Comparison of ENCODE assay signal across 19 cellular contexts in genomic region chr14:53938126-53938671, GRCh38. TPM values are rescaled to one million over a fixed set of nuclear protein-coding genes. Genes with fewer than 3 reads are reported as not detected.
A peak's percentile ranks its signal among the peaks of the same experiment; 100 is the strongest.
DNase-seq lines count a peak whose midpoint lies in the region; ATAC-seq and TF ChIP-seq lines count a peak whose summit lies in the region.
"Had no signal": no experiment of that assay in that cellular context is flagged by ENCODE, and none has a peak within 500 bp of the region (broad histone marks: within the 10 kb centered on the region; RNA-seq: fewer than 3 reads in every experiment).

No MANE protein-coding gene starts in this region.

- no peaks in the 10 kb centered on the region for H3K27me3 ChIP-seq in adipocyte (replicated peaks; ENCODE audit: control insufficient read depth, insufficient read depth, low read length)
- H3K27me3 ChIP-seq: BLaER1 treated with 17β-estradiol and CSF1 and Interleukin-3, amounts not matched to agents 10 nM and 100 nM had no signal

- H3K36me3 ChIP-seq in adipocyte (ENCODE audit: control insufficient read depth, insufficient read depth, low read length, severe bottlenecking): no peaks in the 10 kb centered on the region
- H3K36me3 ChIP-seq: BLaER1 treated with 17β-estradiol and CSF1 and Interleukin-3, amounts not matched to agents 10 nM and 100 nM had no signal

- no peaks in the 10 kb centered on the region for H3K4me1 ChIP-seq in adipocyte (ENCODE audit: control insufficient read depth, insufficient read depth, low read length)

- H3K27me3 Mint-ChIP-seq in type B pancreatic cell: no peaks in the 10 kb centered on the region

- peaks cover 9% of the 10 kb centered on the region for H3K4me1 Mint-ChIP-seq in type B pancreatic cell (ENCODE audit: unreplicated experiment)
- H3K4me1 Mint-ChIP-seq: B cell; CD4-positive, CD25-positive, alpha-beta regulatory T cell; CD8-positive, alpha-beta memory T cell had no signal

- H3K9me3 ChIP-seq in adipocyte (ENCODE audit: control insufficient read depth, low read length): no peaks in the 10 kb centered on the region

- no peak for TF ChIP-seq CTCF in type B pancreatic cell (conservative IDR thresholded peaks at IDR 0.05)

- no peaks in the 10 kb centered on the region for H3K36me3 Mint-ChIP-seq in type B pancreatic cell
- H3K36me3 Mint-ChIP-seq: CD4-positive, CD25-positive, alpha-beta regulatory T cell; CD8-positive, alpha-beta memory T cell had no signal

- DNase-seq in ELR (ENCODE audit: low read depth) (peak; percentile 18), LoVo (ENCODE audit: low spot score) (peak; percentile 37), adipocyte (ENCODE audit: low read depth) (peak; percentile 42), NCI-H69 (lab: John Stamatoyannopoulos, UW) (no peak), type B pancreatic cell (ENCODE audit: extremely low spot score, unreplicated experiment) (no peak), GM03348 (ENCODE audit: low spot score) (no peak)
- DNase-seq: CD4-positive, CD25-positive, alpha-beta regulatory T cell; CD8-positive, alpha-beta memory T cell; COR-L47; DMS 273 treated with DMSO at 0.1 percent for 48 hours; DMS53; DND-41; GF-D8; H9 had no signal

- peaks cover 9% of the 10 kb centered on the region for H3K9me3 Mint-ChIP-seq in type B pancreatic cell
- H3K9me3 Mint-ChIP-seq: H9 had no signal

- H3K4me3 ChIP-seq in adipocyte (ENCODE audit: low read length): no peak overlapping the region
- H3K4me3 ChIP-seq: BLaER1 treated with 17β-estradiol and CSF1 and Interleukin-3, amounts not matched to agents 10 nM and 100 nM; GM12878 had no signal

- H3K9ac ChIP-seq in adipocyte (ENCODE audit: low read length): no peak overlapping the region
- H3K9ac ChIP-seq: BLaER1 treated with 17β-estradiol and CSF1 and Interleukin-3, amounts not matched to agents 10 nM and 100 nM; KMS-11 had no signal

- no peak for ATAC-seq in GM18519 (IDR thresholded peaks at IDR 0.05; ENCODE audit: low FRiP score, unreplicated experiment)
- ATAC-seq: GM12878 had no signal

- H3K4me3 Mint-ChIP-seq in type B pancreatic cell: no peak overlapping the region
- H3K4me3 Mint-ChIP-seq: B cell; CD4-positive, CD25-positive, alpha-beta regulatory T cell; CD8-positive, alpha-beta memory T cell; H9 had no signal

- H3K27ac Mint-ChIP-seq in type B pancreatic cell: no peak overlapping the region
- H3K27ac Mint-ChIP-seq: B cell; CD4-positive, CD25-positive, alpha-beta regulatory T cell; CD8-positive, alpha-beta memory T cell; H9 had no signal

RNA-seq across cellular contexts. Expression of gene BMP4, which starts 18.4 kb away (rescaled TPM):
- 12.4 and 36.4 TPM in 2 replicates for total RNA-seq in type B pancreatic cell (ENCODE audit: low replicate concordance)
- total RNA-seq: B cell; CD4-positive, CD25-positive, alpha-beta regulatory T cell had no signal

Comparison
In these comparisons a context has a peak if more than half of its experiments do, and no peak if none do; other contexts are left out.
1. DNase-seq: peak in ELR (single experiment), LoVo (single experiment) and adipocyte (single experiment); none in NCI-H69 (single experiment), type B pancreatic cell (single experiment) and GM03348 (single experiment).